11 cellular contexts compared by ENCODE assay signal in genomic region chr15:60804986-60805949, GRCh38.
DNase-seq lines count a peak whose midpoint lies in the region; ATAC-seq and TF ChIP-seq lines count a peak whose summit lies in the region.
"Had no signal": no experiment of that assay in that cellular context is flagged by ENCODE, and none has a peak within 500 bp of the region (broad histone marks: within the 10 kb centered on the region; RNA-seq: fewer than 3 reads in every experiment).

No MANE protein-coding gene starts in this region.

- no peak overlapping the region for H3K9ac ChIP-seq in Karpas-422 (ENCODE audit: low read length)

- TF ChIP-seq EP300 in sigmoid colon (IDR thresholded peaks at IDR 0.05): no peak

- no peak overlapping the region for H2AFZ ChIP-seq in Karpas-422 (ENCODE audit: low read length)

- no peaks in the 10 kb centered on the region for H3K27me3 ChIP-seq in SJCRH30
- no peaks in the 10 kb centered on the region for H3K27me3 ChIP-seq in heart left ventricle
- H3K27me3 ChIP-seq in Karpas-422 (ENCODE audit: low read length): no peaks in the 10 kb centered on the region
- H3K27me3 ChIP-seq in sigmoid colon: no peaks in the 10 kb centered on the region

- peaks cover 15% of the 10 kb centered on the region for H3K4me1 ChIP-seq in SJCRH30
- peaks cover 0 to 10% (median 0%) of the 10 kb centered on the region in 12 donors for H3K4me1 ChIP-seq in heart left ventricle
- no peaks in the 10 kb centered on the region for H3K4me1 ChIP-seq in Karpas-422 (ENCODE audit: low read length)
- peaks cover 0 to 32% (median 21%) of the 10 kb centered on the region in 4 donors for H3K4me1 ChIP-seq in sigmoid colon

- intact Hi-C loops in heart left ventricle (cut with DNase I) (no loop called here), sigmoid colon (cut with DNase I) (loop anchor here (10.0 kb wide), 1 partner anchor 220 kb away; no protein-coding TSS in a partner anchor)

- TF ChIP-seq POLR2A in heart left ventricle (IDR thresholded peaks at IDR 0.05): no peak
- no peak for TF ChIP-seq POLR2A in sigmoid colon (IDR thresholded peaks at IDR 0.05)

- TF ChIP-seq CTCF in heart left ventricle (IDR thresholded peaks at IDR 0.05): no peak
- TF ChIP-seq CTCF in sigmoid colon (IDR thresholded peaks at IDR 0.05): no peak

- H3K4me3 ChIP-seq in SJCRH30 (no peak overlapping the region), heart left ventricle (no peak overlapping the region), skin epidermis (no peak overlapping the region), Karpas-422 (ENCODE audit: low read length) (no peak overlapping the region), sigmoid colon (no peak overlapping the region)

- no peak overlapping the region for H3K4me2 ChIP-seq in Karpas-422 (ENCODE audit: low read depth, low read length, poor library complexity, severe bottlenecking)

- H3K27ac ChIP-seq in SJCRH30: peak overlapping the region; percentile 83
- H3K27ac ChIP-seq in heart left ventricle: no peak overlapping the region
- H3K27ac ChIP-seq in skin epidermis: peak overlapping the region in 14 of 21 experiments; percentile 3 to 80 (median 30)
- no peak overlapping the region for H3K27ac ChIP-seq in Karpas-422 (ENCODE audit: low read length)
- H3K27ac ChIP-seq in sigmoid colon: no peak overlapping the region

- ATAC-seq in heart left ventricle: peak; percentile 51 to 96 (median 85)

- no peaks in the 10 kb centered on the region for H3K9me2 ChIP-seq in Karpas-422 (replicated peaks; ENCODE audit: insufficient read depth, low read length)

- no peaks in the 10 kb centered on the region for H3K79me2 ChIP-seq in Karpas-422 (ENCODE audit: low read length)

- no peaks in the 10 kb centered on the region; the same call in 1 of the 2 replicates for H3K9me3 ChIP-seq in SJCRH30 (replicated peaks)
- peaks cover 0 to under 1% (median 0%) of the 10 kb centered on the region in 12 donors for H3K9me3 ChIP-seq in heart left ventricle
- H3K9me3 ChIP-seq in Karpas-422 (ENCODE audit: low read length): no peaks in the 10 kb centered on the region
- H3K9me3 ChIP-seq in sigmoid colon: no peaks in the 10 kb centered on the region

- H4K20me1 ChIP-seq in Karpas-422 (ENCODE audit: insufficient read depth, low read depth, low read length): no peaks in the 10 kb centered on the region

- WGBS in heart left ventricle, 4 donors: 69 to 86% (median 83%) methylated on average over 5 of the region's 5 CpGs
- WGBS in sigmoid colon, 2 donors: 93 to 94% methylated on average over 5 of the region's 5 CpGs

- no peaks in the 10 kb centered on the region for H3K36me3 ChIP-seq in SJCRH30
- no peaks in the 10 kb centered on the region for H3K36me3 ChIP-seq in heart left ventricle
- no peaks in the 10 kb centered on the region for H3K36me3 ChIP-seq in Karpas-422 (ENCODE audit: insufficient read depth, low read length)
- no peaks in the 10 kb centered on the region for H3K36me3 ChIP-seq in sigmoid colon

- DNase-seq in NCI-H1092 treated with DMSO at 0.1 percent for 48 hours (lab: John Stamatoyannopoulos, UW): peak; percentile 10
- DNase-seq in NCI-H1092 (lab: John Stamatoyannopoulos, UW): no peak
- DNase-seq in SJCRH30: peak; percentile 92 to 93
- DNase-seq in heart left ventricle: peak in 3 of 5 donors; percentile 42 to 75 (median 56)
- DNase-seq in Karpas-422: no peak
- DNase-seq in sigmoid colon: no peak
- no peak for DNase-seq in GM19238 (ENCODE audit: insufficient read length, low spot score)
- DNase-seq: activated CD4-positive, CD25-positive, alpha-beta regulatory T cell treated with anti-CD3 and anti-CD28 coated beads, Interleukin-2, amount 50 U/mL, for 72 hours; NK-92 treated with Interleukin-12 subunit alpha and Interleukin-12 subunit beta, amount 100 ng/mL, for 24 hours; stimulated activated CD4-positive, alpha-beta T cell treated with anti-CD3 and anti-CD28 coated beads, Interleukin-12 subunit alpha, Interleukin-12 subunit beta, amount 100 ng/mL, for 4 hours had no signal

Comparison
In these comparisons a context has a peak if more than half of its experiments do, and no peak if none do; other contexts are left out.
1. DNase-seq: peak in NCI-H1092 treated with DMSO at 0.1 percent for 48 hours (single experiment), SJCRH30 (2 of 2) and heart left ventricle (3 of 5); none in NCI-H1092 (single experiment), Karpas-422 (single experiment), sigmoid colon (single experiment) and GM19238 (single experiment).
2. H3K27ac ChIP-seq: peak in SJCRH30 (single experiment) and skin epidermis (14 of 21); none in heart left ventricle (0 of 12), Karpas-422 (single experiment) and sigmoid colon (0 of 4).